Comparison of ENCODE assay signal across 8 cellular contexts in genomic region chrX:132022115-132022862, GRCh38. TPM values are rescaled to one million over a fixed set of nuclear protein-coding genes. Genes with fewer than 3 reads are reported as not detected.
A peak's percentile ranks its signal among the peaks of the same experiment; 100 is the strongest.
DNase-seq lines count a peak whose midpoint lies in the region; ATAC-seq and TF ChIP-seq lines count a peak whose summit lies in the region.

No MANE protein-coding gene starts in this region.

- no peak overlapping the region for H2AFZ ChIP-seq in HCT116 (ENCODE audit: low read depth, low read length, poor library complexity, severe bottlenecking)

- 5 to 8% methylated on average over 15 to 18 of the region's 19 CpGs for WGBS in ectodermal cell, 2 experiments

- POLR2A ChIA-PET in HCT116 (lab: Charles Lee), result interaction anchor here (0.8 kb wide), 1 partner anchor 26 kb away, joined by 3 read pairs; no protein-coding TSS in a partner anchor

- no peaks in the 10 kb centered on the region for H3K36me3 ChIP-seq in HCT116 (ENCODE audit: control insufficient read depth in 1 of 2, insufficient read depth in 2 of 2, low read length in 2 of 2)
- no peaks in the 10 kb centered on the region for H3K36me3 ChIP-seq in RWPE2 (ENCODE audit: low read depth)
- no peaks in the 10 kb centered on the region for H3K36me3 ChIP-seq in ectodermal cell (ENCODE audit: control insufficient read depth, insufficient read depth, low read length)

- peak overlapping the region; percentile 97 for H3K4me3 Mint-ChIP-seq in nephron progenitor cell

- H3K79me2 ChIP-seq in HCT116 (ENCODE audit: insufficient read depth, low read length), result peaks cover 34% of the 10 kb centered on the region

- TSS peak; percentile 52 for BruUV-seq in HCT116 (replicated peaks; lab: Mats Ljungman, UMichigan)

- intact Hi-C loops in HCT116 (cut with micrococcal nuclease), result loop anchor here (2.0 kb wide), 1 partner anchor 197 kb away; the partner anchor contains the start of gene RAP2C

- H3K27me3 Mint-ChIP-seq in nephron progenitor cell (ENCODE audit: low read depth, poor library complexity), result peaks cover 3% of the 10 kb centered on the region

- H3K27ac Mint-ChIP-seq in nephron progenitor cell, result peak overlapping the region; percentile 86

- CTCF ChIA-PET in HCT116 (lab: Charles Lee), result no interaction called here

- peak overlapping the region; percentile 90 for H3K4me3 ChIP-seq in GM12864 (ENCODE audit: low read depth, low read length)
- peak overlapping the region; percentile 60 to 67 for H3K4me3 ChIP-seq in HCT116 (replicated peaks in 1 of 2; ENCODE audit: low read depth in 1 of 2, low read length in 2 of 2)
- H3K4me3 ChIP-seq in RWPE2 (ENCODE audit: severe bottlenecking), result peak overlapping the region; percentile 83
- H3K4me3 ChIP-seq in ectodermal cell (ENCODE audit: insufficient read depth, low read depth, low read length), result peak overlapping the region; percentile 73

- no peaks in the 10 kb centered on the region for H4K20me1 ChIP-seq in HCT116 (ENCODE audit: insufficient read depth)

- RAD21 ChIA-PET in HCT116 (lab: Charles Lee; ENCODE audit: low non-redundant PET in 1 of 2, low total read pairs in 2 of 2, uncharacterized antibody in 2 of 2, unreplicated experiment in 2 of 2), result no interaction called here

- no peaks in the 10 kb centered on the region for H3K9me2 ChIP-seq in HCT116 (ENCODE audit: insufficient read depth)

- H3K27me3 ChIP-seq in HCT116 (ENCODE audit: insufficient read depth, low read length), result no peaks in the 10 kb centered on the region
- H3K27me3 ChIP-seq in RWPE2 (ENCODE audit: insufficient read depth, poor library complexity, severe bottlenecking), result no peaks in the 10 kb centered on the region
- H3K27me3 ChIP-seq in ectodermal cell (ENCODE audit: control insufficient read depth, insufficient read depth, low read length, poor library complexity, severe bottlenecking), result no peaks in the 10 kb centered on the region

- peak; percentile 26 for ATAC-seq in HCT116
- ATAC-seq in RWPE2 (ENCODE audit: low read depth), result peak; percentile 25

- DNase-seq in GM12864 (ENCODE audit: low read depth) (no peak), HCT116 (ENCODE audit: low read depth, low spot score) (no peak), RWPE2 (ENCODE audit: low spot score) (no peak), nephron progenitor cell (no peak), activated gamma-delta T cell treated with Interleukin-2 at 50 U/mL for 16 hours (no peak), SW 1271 (lab: John Stamatoyannopoulos, UW) (no peak), NCI-H748 (lab: John Stamatoyannopoulos, UW; ENCODE audit: unreplicated experiment) (no peak)

- H3K9me3 ChIP-seq in HCT116 (ENCODE audit: control insufficient read depth in 1 of 2, insufficient read depth in 1 of 2, low read depth in 1 of 2, low read length in 2 of 2), result no peaks in the 10 kb centered on the region
- no peaks in the 10 kb centered on the region for H3K9me3 ChIP-seq in RWPE2 (ENCODE audit: severe bottlenecking)
- no peaks in the 10 kb centered on the region for H3K9me3 ChIP-seq in ectodermal cell (ENCODE audit: control insufficient read depth, low read length)

- TF ChIP-seq RAD21 in HCT116 (IDR thresholded peaks at IDR 0.05; ENCODE audit: low read depth), result peak; percentile 15; the same call in 1 of the 2 replicates

- peak overlapping the region; percentile 76 for H3K9ac ChIP-seq in HCT116 (ENCODE audit: low read length)

- H3K4me1 ChIP-seq in HCT116 (ENCODE audit: control insufficient read depth in 1 of 2, insufficient read depth in 2 of 2, low read length in 2 of 2) (peaks cover 0 to 6% of the 10 kb centered on the region in 2 experiments; a peak in 2 of 4 replicates), RWPE2 (ENCODE audit: insufficient read depth, poor library complexity, severe bottlenecking) (no peaks in the 10 kb centered on the region), ectodermal cell (ENCODE audit: control insufficient read depth, insufficient read depth, low read length) (no peaks in the 10 kb centered on the region)

- peak overlapping the region; percentile 90 for H3K27ac ChIP-seq in HCT116 (ENCODE audit: low read depth, low read length)
- peak overlapping the region; percentile 66 for H3K27ac ChIP-seq in RWPE2 (ENCODE audit: poor library complexity, severe bottlenecking)
- H3K27ac ChIP-seq in ectodermal cell (ENCODE audit: insufficient read depth, low read depth, low read length, poor library complexity, severe bottlenecking), result peak overlapping the region; percentile 85

- H3K4me2 ChIP-seq in HCT116 (ENCODE audit: low read length), result peak overlapping the region; percentile 87

- peak; percentile 24 for TF ChIP-seq CTCF in GM12864 (IDR thresholded peaks at IDR 0.05; ENCODE audit: low read depth, low read length, missing control alignments)
- TF ChIP-seq CTCF in HCT116 (IDR thresholded peaks at IDR 0.05 in 2 of 3, conservative IDR thresholded peaks at IDR 0.05 in 1 of 3; ENCODE audit: borderline replicate concordance in 1 of 3, insufficient read depth in 1 of 3, low read depth in 2 of 3, low read length in 2 of 3), result peak; percentile 24 to 58 (median 33); a peak in 3 of 6 replicates
- TF ChIP-seq CTCF in RWPE2 (IDR thresholded peaks at IDR 0.05; ENCODE audit: poor library complexity, severe bottlenecking), result peak; percentile 68
- peak; percentile 36 for TF ChIP-seq CTCF in nephron progenitor cell (IDR thresholded peaks at IDR 0.05)

- TF ChIP-seq POLR2A in HCT116 (IDR thresholded peaks at IDR 0.05; ENCODE audit: borderline replicate concordance, extremely low read depth, insufficient read depth, insufficient read length), result no peak

- H3K9me3 Mint-ChIP-seq in nephron progenitor cell, result no peaks in the 10 kb centered on the region

- H3K36me3 Mint-ChIP-seq in nephron progenitor cell (ENCODE audit: low read depth), result peaks cover 3% of the 10 kb centered on the region

- H3K4me1 Mint-ChIP-seq in nephron progenitor cell, result peaks cover 46% of the 10 kb centered on the region

TF ChIP-seq in HCT116, 20 proteins besides CTCF, POLR2A, EP300 and RAD21:
- TF ChIP-seq POLR2AphosphoS5 (IDR thresholded peaks at IDR 0.05; ENCODE audit: low read depth, low read length) (no peak), MAX (IDR thresholded peaks at IDR 0.05) (0 out of 2 replicates have a peak, but pooled peaks have one; percentile 5), SIN3A (IDR thresholded peaks at IDR 0.05; ENCODE audit: low read depth) (no peak), TCF7L2 (IDR thresholded peaks at IDR 0.05; ENCODE audit: borderline replicate concordance, extremely low read depth, insufficient read depth, insufficient read length) (no peak), CEBPB (IDR thresholded peaks at IDR 0.05; ENCODE audit: low read depth) (no peak)

RNA-seq across cellular contexts. Expression of gene STK26, which starts 0.8 kb away (rescaled TPM):
- total RNA-seq in HCT116 (2021; ENCODE audit: unreplicated experiment), result 30.5 TPM
- 6.3 and 10.6 TPM in 2 replicates for polyA plus RNA-seq in HCT116 (2012)
- 85.7 TPM for polyA plus RNA-seq in ectodermal cell (2013, experiment 1 of 4)
- polyA plus RNA-seq in ectodermal cell (2013, experiment 2 of 4), result 80.8 TPM
- polyA plus RNA-seq in ectodermal cell (2013, experiment 3 of 4), result 72.5 TPM
- 70.4 TPM for polyA plus RNA-seq in ectodermal cell (2013, experiment 4 of 4)
